ENCODE assay signal across 18 cellular contexts in the genomic region with DNA sequence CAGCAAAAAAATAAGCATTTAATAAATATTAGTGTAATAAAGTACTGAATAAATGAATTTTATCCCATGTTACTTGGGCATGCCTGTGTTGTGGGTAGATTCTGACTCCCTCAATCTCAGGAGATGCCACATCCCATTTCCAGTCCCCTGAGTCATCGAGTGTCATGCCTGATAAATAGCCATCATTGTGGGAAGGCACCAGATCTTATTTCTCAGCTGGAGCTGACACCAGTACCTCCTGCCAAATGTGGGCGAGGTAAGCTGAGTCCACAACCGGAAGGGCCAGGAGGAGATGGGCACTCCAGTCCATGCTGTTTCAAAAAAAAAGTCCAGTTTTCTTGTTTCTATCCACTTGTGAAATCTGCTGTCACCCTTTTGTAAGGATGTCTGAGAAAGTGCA.
"Had no signal": no experiment of that assay in that cellular context is flagged by ENCODE, and none has a peak within 500 bp of the region (broad histone marks: within the 10 kb centered on the region; RNA-seq: fewer than 3 reads in every experiment).

No MANE protein-coding gene starts in this region.

- ATAC-seq: activated T-cell treated with anti-CD3 and anti-CD28 coated beads, Interleukin-2, amount 50 U/mL, for 72 hours; left ventricle myocardium superior; natural killer cell treated with Interleukin-12 subunit alpha and Interleukin-12 subunit beta and Interleukin-15 and Interleukin-18, amount 100 ng/mL, for 72 hours had no signal

- H3K4me1 ChIP-seq: colonic mucosa, sigmoid colon, tibial artery had no signal

- H3K36me3 ChIP-seq: colonic mucosa, sigmoid colon, tibial artery had no signal

- H3K9me3 ChIP-seq: colonic mucosa, sigmoid colon had no signal

- H3K4me3 ChIP-seq: colonic mucosa, sigmoid colon, tibial artery had no signal

- DNase-seq: activated CD4-positive, alpha-beta T cell treated with anti-CD3 and anti-CD28 coated beads, Interleukin-2, amount 50 U/mL, for 4 hours; activated effector memory CD4-positive, alpha-beta T cell treated with anti-CD3 and anti-CD28 coated beads, Interleukin-2, amount 50 U/mL, for 16 hours; activated naive CD4-positive, alpha-beta T cell treated with anti-CD3 and anti-CD28 coated beads, Interleukin-2, amount 50 U/mL, for 16 hours; activated T-cell treated with anti-CD3 and anti-CD28 coated beads, Interleukin-2, amount 50 U/mL, for 72 hours; aorta; colonic mucosa; endodermal cell; immature natural killer cell; kidney glomerular epithelial cell; left ventricle myocardium superior; mesendoderm; posterior cingulate gyrus; sigmoid colon; stimulated activated CD8-positive, alpha-beta memory T cell treated with anti-CD3 and anti-CD28 coated beads, Interleukin-4, amount 100 ng/mL, for 48 hours; stimulated activated naive CD4-positive, alpha-beta T cell; substantia nigra; tibial artery had no signal

- H3K27me3 ChIP-seq: colonic mucosa, sigmoid colon, tibial artery had no signal

- H3K27ac ChIP-seq: colonic mucosa, sigmoid colon, tibial artery had no signal
